ENCODE assay signal across 1 cellular context in the genomic region with DNA sequence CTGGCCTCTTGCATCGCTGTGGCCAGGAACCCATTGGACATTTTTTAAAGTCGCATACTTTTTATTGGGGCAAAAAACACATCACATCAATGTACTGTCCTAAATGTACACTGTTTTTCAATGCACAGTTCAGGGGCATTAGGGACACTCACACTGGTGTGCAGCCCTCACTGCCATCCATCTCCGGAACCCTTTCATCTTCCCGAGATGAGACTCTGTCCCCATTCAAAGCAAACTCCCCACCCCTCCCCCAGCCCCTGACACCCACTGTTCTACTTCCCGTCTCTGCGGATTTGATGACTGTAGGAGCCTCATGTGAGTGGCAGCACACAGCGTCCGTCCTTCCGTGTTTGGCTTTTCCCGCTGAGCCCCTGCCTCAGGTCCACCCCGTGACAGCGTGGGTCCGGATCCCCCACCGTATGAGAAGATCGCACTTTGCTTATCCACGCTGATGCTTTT.
A peak's percentile ranks its signal among the peaks of the same experiment; 100 is the strongest.
TF ChIP-seq lines count a peak whose summit lies in the region.

No MANE protein-coding gene starts in this region.

TF ChIP-seq in HepG2, 621 proteins besides CTCF, POLR2A, EP300 and RAD21 (continued from another document and continues in another):
- TF ChIP-seq, protein P1, sequence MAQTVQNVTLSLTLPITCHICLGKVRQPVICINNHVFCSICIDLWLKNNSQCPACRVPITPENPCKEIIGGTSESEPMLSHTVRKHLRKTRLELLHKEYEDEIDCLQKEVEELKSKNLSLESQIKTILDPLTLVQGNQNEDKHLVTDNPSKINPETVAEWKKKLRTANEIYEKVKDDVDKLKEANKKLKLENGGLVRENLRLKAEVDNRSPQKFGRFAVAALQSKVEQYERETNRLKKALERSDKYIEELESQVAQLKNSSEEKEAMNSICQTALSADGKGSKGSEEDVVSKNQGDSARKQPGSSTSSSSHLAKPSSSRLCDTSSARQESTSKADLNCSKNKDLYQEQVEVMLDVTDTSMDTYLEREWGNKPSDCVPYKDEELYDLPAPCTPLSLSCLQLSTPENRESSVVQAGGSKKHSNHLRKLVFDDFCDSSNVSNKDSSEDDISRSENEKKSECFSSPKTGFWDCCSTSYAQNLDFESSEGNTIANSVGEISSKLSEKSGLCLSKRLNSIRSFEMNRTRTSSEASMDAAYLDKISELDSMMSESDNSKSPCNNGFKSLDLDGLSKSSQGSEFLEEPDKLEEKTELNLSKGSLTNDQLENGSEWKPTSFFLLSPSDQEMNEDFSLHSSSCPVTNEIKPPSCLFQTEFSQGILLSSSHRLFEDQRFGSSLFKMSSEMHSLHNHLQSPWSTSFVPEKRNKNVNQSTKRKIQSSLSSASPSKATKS (CRISPR knock-in tag; IDR thresholded peaks at IDR 0.05) = no peak
- no peak for TF ChIP-seq HNRNPLL (IDR thresholded peaks at IDR 0.05; ENCODE audit: low read depth, low read length, poor library complexity, severe bottlenecking)
- TF ChIP-seq, protein P2, sequence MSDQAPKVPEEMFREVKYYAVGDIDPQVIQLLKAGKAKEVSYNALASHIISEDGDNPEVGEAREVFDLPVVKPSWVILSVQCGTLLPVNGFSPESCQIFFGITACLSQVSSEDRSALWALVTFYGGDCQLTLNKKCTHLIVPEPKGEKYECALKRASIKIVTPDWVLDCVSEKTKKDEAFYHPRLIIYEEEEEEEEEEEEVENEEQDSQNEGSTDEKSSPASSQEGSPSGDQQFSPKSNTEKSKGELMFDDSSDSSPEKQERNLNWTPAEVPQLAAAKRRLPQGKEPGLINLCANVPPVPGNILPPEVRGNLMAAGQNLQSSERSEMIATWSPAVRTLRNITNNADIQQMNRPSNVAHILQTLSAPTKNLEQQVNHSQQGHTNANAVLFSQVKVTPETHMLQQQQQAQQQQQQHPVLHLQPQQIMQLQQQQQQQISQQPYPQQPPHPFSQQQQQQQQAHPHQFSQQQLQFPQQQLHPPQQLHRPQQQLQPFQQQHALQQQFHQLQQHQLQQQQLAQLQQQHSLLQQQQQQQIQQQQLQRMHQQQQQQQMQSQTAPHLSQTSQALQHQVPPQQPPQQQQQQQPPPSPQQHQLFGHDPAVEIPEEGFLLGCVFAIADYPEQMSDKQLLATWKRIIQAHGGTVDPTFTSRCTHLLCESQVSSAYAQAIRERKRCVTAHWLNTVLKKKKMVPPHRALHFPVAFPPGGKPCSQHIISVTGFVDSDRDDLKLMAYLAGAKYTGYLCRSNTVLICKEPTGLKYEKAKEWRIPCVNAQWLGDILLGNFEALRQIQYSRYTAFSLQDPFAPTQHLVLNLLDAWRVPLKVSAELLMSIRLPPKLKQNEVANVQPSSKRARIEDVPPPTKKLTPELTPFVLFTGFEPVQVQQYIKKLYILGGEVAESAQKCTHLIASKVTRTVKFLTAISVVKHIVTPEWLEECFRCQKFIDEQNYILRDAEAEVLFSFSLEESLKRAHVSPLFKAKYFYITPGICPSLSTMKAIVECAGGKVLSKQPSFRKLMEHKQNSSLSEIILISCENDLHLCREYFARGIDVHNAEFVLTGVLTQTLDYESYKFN (CRISPR knock-in tag; conservative IDR thresholded peaks at IDR 0.05) = peak; percentile 93
- TF ChIP-seq CC2D1A (CRISPR knock-in tag; IDR thresholded peaks at IDR 0.05) = no peak
- TF ChIP-seq RXRB (CRISPR knock-in tag; IDR thresholded peaks at IDR 0.05; ENCODE audit: borderline replicate concordance) = peak; percentile 74
- TF ChIP-seq ZBTB7B (CRISPR knock-in tag; IDR thresholded peaks at IDR 0.05) = no peak; the same call in 1 of the 2 replicates
- TF ChIP-seq, protein P3, sequence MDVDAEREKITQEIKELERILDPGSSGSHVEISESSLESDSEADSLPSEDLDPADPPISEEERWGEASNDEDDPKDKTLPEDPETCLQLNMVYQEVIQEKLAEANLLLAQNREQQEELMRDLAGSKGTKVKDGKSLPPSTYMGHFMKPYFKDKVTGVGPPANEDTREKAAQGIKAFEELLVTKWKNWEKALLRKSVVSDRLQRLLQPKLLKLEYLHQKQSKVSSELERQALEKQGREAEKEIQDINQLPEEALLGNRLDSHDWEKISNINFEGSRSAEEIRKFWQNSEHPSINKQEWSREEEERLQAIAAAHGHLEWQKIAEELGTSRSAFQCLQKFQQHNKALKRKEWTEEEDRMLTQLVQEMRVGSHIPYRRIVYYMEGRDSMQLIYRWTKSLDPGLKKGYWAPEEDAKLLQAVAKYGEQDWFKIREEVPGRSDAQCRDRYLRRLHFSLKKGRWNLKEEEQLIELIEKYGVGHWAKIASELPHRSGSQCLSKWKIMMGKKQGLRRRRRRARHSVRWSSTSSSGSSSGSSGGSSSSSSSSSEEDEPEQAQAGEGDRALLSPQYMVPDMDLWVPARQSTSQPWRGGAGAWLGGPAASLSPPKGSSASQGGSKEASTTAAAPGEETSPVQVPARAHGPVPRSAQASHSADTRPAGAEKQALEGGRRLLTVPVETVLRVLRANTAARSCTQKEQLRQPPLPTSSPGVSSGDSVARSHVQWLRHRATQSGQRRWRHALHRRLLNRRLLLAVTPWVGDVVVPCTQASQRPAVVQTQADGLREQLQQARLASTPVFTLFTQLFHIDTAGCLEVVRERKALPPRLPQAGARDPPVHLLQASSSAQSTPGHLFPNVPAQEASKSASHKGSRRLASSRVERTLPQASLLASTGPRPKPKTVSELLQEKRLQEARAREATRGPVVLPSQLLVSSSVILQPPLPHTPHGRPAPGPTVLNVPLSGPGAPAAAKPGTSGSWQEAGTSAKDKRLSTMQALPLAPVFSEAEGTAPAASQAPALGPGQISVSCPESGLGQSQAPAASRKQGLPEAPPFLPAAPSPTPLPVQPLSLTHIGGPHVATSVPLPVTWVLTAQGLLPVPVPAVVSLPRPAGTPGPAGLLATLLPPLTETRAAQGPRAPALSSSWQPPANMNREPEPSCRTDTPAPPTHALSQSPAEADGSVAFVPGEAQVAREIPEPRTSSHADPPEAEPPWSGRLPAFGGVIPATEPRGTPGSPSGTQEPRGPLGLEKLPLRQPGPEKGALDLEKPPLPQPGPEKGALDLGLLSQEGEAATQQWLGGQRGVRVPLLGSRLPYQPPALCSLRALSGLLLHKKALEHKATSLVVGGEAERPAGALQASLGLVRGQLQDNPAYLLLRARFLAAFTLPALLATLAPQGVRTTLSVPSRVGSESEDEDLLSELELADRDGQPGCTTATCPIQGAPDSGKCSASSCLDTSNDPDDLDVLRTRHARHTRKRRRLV (CRISPR knock-in tag; IDR thresholded peaks at IDR 0.05) = no peak
- TF ChIP-seq, protein P4, sequence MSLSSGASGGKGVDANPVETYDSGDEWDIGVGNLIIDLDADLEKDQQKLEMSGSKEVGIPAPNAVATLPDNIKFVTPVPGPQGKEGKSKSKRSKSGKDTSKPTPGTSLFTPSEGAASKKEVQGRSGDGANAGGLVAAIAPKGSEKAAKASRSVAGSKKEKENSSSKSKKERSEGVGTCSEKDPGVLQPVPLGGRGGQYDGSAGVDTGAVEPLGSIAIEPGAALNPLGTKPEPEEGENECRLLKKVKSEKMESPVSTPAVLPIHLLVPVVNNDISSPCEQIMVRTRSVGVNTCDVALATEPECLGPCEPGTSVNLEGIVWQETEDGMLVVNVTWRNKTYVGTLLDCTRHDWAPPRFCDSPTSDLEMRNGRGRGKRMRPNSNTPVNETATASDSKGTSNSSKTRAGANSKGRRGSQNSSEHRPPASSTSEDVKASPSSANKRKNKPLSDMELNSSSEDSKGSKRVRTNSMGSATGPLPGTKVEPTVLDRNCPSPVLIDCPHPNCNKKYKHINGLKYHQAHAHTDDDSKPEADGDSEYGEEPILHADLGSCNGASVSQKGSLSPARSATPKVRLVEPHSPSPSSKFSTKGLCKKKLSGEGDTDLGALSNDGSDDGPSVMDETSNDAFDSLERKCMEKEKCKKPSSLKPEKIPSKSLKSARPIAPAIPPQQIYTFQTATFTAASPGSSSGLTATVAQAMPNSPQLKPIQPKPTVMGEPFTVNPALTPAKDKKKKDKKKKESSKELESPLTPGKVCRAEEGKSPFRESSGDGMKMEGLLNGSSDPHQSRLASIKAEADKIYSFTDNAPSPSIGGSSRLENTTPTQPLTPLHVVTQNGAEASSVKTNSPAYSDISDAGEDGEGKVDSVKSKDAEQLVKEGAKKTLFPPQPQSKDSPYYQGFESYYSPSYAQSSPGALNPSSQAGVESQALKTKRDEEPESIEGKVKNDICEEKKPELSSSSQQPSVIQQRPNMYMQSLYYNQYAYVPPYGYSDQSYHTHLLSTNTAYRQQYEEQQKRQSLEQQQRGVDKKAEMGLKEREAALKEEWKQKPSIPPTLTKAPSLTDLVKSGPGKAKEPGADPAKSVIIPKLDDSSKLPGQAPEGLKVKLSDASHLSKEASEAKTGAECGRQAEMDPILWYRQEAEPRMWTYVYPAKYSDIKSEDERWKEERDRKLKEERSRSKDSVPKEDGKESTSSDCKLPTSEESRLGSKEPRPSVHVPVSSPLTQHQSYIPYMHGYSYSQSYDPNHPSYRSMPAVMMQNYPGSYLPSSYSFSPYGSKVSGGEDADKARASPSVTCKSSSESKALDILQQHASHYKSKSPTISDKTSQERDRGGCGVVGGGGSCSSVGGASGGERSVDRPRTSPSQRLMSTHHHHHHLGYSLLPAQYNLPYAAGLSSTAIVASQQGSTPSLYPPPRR (CRISPR knock-in tag; IDR thresholded peaks at IDR 0.05; ENCODE audit: borderline replicate concordance) = peak; percentile 58; the same call in 1 of the 2 replicates
- TF ChIP-seq NCOR1 (IDR thresholded peaks at IDR 0.05; ENCODE audit: borderline replicate concordance, low read length) = peak; percentile 53; the same call in 1 of the 2 replicates
- TF ChIP-seq REPIN1 (CRISPR knock-in tag; IDR thresholded peaks at IDR 0.05; ENCODE audit: borderline replicate concordance, low read depth) = peak; percentile 69; the same call in 1 of the 2 replicates
- TF ChIP-seq NFKBIZ (CRISPR knock-in tag; IDR thresholded peaks at IDR 0.05) = 0 out of 2 replicates have a peak, but pooled peaks have one; percentile 23
- TF ChIP-seq EED (CRISPR knock-in tag; IDR thresholded peaks at IDR 0.05) = no peak
- no peak for TF ChIP-seq JUND (CRISPR knock-in tag; IDR thresholded peaks at IDR 0.05)
- peak; percentile 18 for TF ChIP-seq ZNF781 (CRISPR knock-in tag; IDR thresholded peaks at IDR 0.05; ENCODE audit: borderline replicate concordance, not compliant biosample characterization)
- no peak for TF ChIP-seq SP2 (CRISPR knock-in tag; IDR thresholded peaks at IDR 0.05)
- TF ChIP-seq MIER3 (CRISPR knock-in tag; IDR thresholded peaks at IDR 0.05; ENCODE audit: borderline replicate concordance) = no peak; the same call in 1 of the 2 replicates
- no peak for TF ChIP-seq ZNF326 (CRISPR knock-in tag; IDR thresholded peaks at IDR 0.05; ENCODE audit: borderline replicate concordance)
- no peak for TF ChIP-seq MAFK (conservative IDR thresholded peaks at IDR 0.05 in 1 of 2, IDR thresholded peaks at IDR 0.05 in 1 of 2; ENCODE audit: low read length in 2 of 2)
- peak; percentile 38; the same call in 1 of the 2 replicates for TF ChIP-seq GATAD1 (CRISPR knock-in tag; IDR thresholded peaks at IDR 0.05)
- no peak for TF ChIP-seq ZNF33B (CRISPR knock-in tag; IDR thresholded peaks at IDR 0.05)
- TF ChIP-seq, protein P5, sequence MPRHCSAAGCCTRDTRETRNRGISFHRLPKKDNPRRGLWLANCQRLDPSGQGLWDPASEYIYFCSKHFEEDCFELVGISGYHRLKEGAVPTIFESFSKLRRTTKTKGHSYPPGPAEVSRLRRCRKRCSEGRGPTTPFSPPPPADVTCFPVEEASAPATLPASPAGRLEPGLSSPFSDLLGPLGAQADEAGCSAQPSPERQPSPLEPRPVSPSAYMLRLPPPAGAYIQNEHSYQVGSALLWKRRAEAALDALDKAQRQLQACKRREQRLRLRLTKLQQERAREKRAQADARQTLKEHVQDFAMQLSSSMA (CRISPR knock-in tag; IDR thresholded peaks at IDR 0.05) = no peak
- peak; percentile 46; the same call in 1 of the 2 replicates for TF ChIP-seq POLR2AphosphoS5 (IDR thresholded peaks at IDR 0.05; ENCODE audit: low read depth, low read length)
- TF ChIP-seq, protein P6, sequence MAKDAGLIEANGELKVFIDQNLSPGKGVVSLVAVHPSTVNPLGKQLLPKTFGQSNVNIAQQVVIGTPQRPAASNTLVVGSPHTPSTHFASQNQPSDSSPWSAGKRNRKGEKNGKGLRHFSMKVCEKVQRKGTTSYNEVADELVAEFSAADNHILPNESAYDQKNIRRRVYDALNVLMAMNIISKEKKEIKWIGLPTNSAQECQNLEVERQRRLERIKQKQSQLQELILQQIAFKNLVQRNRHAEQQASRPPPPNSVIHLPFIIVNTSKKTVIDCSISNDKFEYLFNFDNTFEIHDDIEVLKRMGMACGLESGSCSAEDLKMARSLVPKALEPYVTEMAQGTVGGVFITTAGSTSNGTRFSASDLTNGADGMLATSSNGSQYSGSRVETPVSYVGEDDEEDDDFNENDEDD (CRISPR knock-in tag; IDR thresholded peaks at IDR 0.05; ENCODE audit: borderline replicate concordance) = peak; percentile 75; the same call in 1 of the 2 replicates
- TF ChIP-seq, protein P7, sequence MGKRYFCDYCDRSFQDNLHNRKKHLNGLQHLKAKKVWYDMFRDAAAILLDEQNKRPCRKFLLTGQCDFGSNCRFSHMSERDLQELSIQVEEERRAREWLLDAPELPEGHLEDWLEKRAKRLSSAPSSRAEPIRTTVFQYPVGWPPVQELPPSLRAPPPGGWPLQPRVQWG (CRISPR knock-in tag; IDR thresholded peaks at IDR 0.05; ENCODE audit: borderline replicate concordance, low read depth) = no peak
- peak; percentile 84 for TF ChIP-seq SOX5 (CRISPR knock-in tag; IDR thresholded peaks at IDR 0.05; ENCODE audit: borderline replicate concordance)
- TF ChIP-seq, protein P8, sequence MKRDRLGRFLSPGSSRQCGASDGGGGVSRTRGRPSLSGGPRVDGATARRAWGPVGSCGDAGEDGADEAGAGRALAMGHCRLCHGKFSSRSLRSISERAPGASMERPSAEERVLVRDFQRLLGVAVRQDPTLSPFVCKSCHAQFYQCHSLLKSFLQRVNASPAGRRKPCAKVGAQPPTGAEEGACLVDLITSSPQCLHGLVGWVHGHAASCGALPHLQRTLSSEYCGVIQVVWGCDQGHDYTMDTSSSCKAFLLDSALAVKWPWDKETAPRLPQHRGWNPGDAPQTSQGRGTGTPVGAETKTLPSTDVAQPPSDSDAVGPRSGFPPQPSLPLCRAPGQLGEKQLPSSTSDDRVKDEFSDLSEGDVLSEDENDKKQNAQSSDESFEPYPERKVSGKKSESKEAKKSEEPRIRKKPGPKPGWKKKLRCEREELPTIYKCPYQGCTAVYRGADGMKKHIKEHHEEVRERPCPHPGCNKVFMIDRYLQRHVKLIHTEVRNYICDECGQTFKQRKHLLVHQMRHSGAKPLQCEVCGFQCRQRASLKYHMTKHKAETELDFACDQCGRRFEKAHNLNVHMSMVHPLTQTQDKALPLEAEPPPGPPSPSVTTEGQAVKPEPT (CRISPR knock-in tag; IDR thresholded peaks at IDR 0.05; ENCODE audit: low read depth) = no peak
- peak; percentile 74; the same call in 1 of the 2 replicates for TF ChIP-seq TARDBP (CRISPR knock-in tag; IDR thresholded peaks at IDR 0.05)
- TF ChIP-seq ELF4 (CRISPR knock-in tag; IDR thresholded peaks at IDR 0.05; ENCODE audit: borderline replicate concordance) = no peak
